13 cellular contexts compared by ENCODE assay signal in genomic region chrX:104435249-104435648, GRCh38.
"Had no signal": no experiment of that assay in that cellular context is flagged by ENCODE, and none has a peak within 500 bp of the region (broad histone marks: within the 10 kb centered on the region; RNA-seq: fewer than 3 reads in every experiment).

No MANE protein-coding gene starts in this region.

- H3K4me3 ChIP-seq: esophagus squamous epithelium, hepatocyte, suprapubic skin had no signal

- H3K27me3 ChIP-seq: hepatocyte, suprapubic skin had no signal

- H3K9me3 ChIP-seq: esophagus squamous epithelium, suprapubic skin had no signal

- H3K27ac ChIP-seq: esophagus squamous epithelium, hepatocyte, suprapubic skin had no signal

- ATAC-seq: sciatic nerve had no signal

- H3K4me1 ChIP-seq: suprapubic skin had no signal

- DNase-seq: activated CD4-positive, alpha-beta T cell treated with anti-CD3 and anti-CD28 coated beads, Interleukin-2, amount 10 ng/mL, durations not matched to agents 7 days and 5 days; activated CD8-positive, alpha-beta memory T cell treated with anti-CD3 and anti-CD28 coated beads for 24 hours; activated naive CD4-positive, alpha-beta T cell treated with Interleukin-2 at 50 U/mL for 16 hours; anterior cingulate cortex; cortex of kidney; effector CD4-positive, alpha-beta T cell; esophagus squamous epithelium; islet precursor cell; midbrain; trophoblast cell had no signal

- H3K36me3 ChIP-seq: esophagus squamous epithelium, suprapubic skin had no signal
